In the genomic region with DNA sequence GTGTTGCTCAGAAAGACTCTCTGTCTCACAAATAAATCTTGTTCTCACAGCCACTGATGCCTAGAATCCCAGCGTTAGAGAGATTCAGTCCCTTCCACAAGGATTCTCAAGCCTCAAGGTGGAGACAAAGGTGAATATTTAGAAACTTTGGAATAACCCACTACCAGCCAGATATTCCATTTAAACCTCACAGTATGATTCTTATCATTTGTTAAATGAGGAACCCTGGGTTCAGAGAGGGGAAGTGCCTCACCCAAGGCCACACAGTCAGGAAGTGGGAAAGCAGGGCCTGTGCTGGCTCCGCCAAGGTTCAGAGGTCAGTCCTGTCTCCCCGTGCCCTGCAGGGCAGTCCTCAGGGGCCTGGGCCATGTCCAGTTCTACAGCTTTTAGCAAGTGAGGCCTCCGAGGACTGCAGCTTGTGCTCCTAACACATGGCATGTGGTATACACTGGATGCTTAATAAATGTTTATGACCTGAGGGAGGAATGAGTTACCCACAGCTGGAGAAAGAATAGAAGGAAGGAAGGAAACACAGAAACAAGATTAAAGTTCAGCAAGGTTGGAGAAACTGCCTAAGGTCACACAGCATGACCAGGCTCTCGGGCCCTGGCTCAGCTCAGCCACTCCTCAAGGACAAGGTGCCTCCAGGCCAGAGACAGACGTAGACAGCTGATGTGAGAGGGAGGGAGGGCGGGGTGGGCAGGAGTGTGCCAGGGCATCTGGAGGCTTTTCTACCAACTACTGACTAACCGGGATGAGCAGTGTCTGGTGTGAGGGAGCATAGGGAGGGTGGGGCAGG, we compare ENCODE assay signal across 1 cellular context.
TF ChIP-seq lines count a peak whose summit lies in the region.

No MANE protein-coding gene starts in this region.

TF ChIP-seq in GM23338, 12 proteins besides CTCF, POLR2A, EP300 and RAD21:
- TF ChIP-seq REST (IDR thresholded peaks at IDR 0.05; ENCODE audit: unreplicated experiment) (no peak), ETS1 (IDR thresholded peaks at IDR 0.05) (no peak), JUNB (IDR thresholded peaks at IDR 0.05; ENCODE audit: unreplicated experiment) (no peak), ZNF114 (CRISPR knock-in tag; IDR thresholded peaks at IDR 0.05) (no peak), EZH2 (IDR thresholded peaks at IDR 0.05; ENCODE audit: low read depth, unreplicated experiment) (no peak), STAT1 (IDR thresholded peaks at IDR 0.05; ENCODE audit: unreplicated experiment) (no peak), POLR2AphosphoS5 (IDR thresholded peaks at IDR 0.05; ENCODE audit: low read depth) (no peak), CREB1 (CRISPR knock-in tag; IDR thresholded peaks at IDR 0.05; ENCODE audit: low read depth) (no peak), ZNF331 (CRISPR knock-in tag; IDR thresholded peaks at IDR 0.05; ENCODE audit: low read depth) (no peak), EZH2phosphoT487 (IDR thresholded peaks at IDR 0.05; ENCODE audit: unreplicated experiment) (no peak), NANOG (IDR thresholded peaks at IDR 0.05; ENCODE audit: borderline replicate concordance) (no peak), ZNF462 (CRISPR knock-in tag; IDR thresholded peaks at IDR 0.05) (no peak)
